In the genomic region with DNA sequence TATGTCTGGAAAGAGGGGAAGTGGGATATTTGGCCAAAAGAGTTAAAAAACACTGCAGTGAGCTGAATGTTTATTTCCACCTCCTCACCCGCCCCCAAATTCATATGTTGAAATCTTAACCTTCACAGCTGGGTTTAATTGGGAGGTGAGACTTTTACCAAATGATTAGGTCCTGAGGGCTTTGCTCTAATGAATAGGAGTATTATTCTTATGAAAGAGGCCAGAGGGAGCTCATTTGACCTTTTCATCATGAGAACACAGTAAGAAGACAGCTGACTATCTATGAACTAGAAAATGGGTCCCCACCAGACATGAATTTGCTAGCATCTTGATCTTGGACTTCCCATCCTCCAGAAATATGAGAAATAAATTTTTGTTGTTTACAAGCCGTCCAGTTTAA, we compare ENCODE assay signal across 33 cellular contexts.
"Had no signal": no experiment of that assay in that cellular context is flagged by ENCODE, and none has a peak within 500 bp of the region (broad histone marks: within the 10 kb centered on the region; RNA-seq: fewer than 3 reads in every experiment).

No MANE protein-coding gene starts in this region.

- ATAC-seq: activated CD8-positive, alpha-beta T cell treated with anti-CD3 and anti-CD28 coated beads for 36 hours; activated naive CD4-positive, alpha-beta T cell treated with anti-CD3 and anti-CD28 coated beads, Interleukin-2, amount 50 U/mL, for 72 hours; activated T-cell treated with anti-CD3 and anti-CD28 coated beads, Interleukin-2, amount 50 U/mL, for 4 hours; activated T-cell treated with anti-CD3 and anti-CD28 coated beads, Interleukin-2, amount 50 U/mL, for 72 hours; activated T-helper 17 cell treated with anti-CD3 and anti-CD28 coated beads, Interleukin-2, amount 50 U/mL, for 72 hours; body of pancreas had no signal

- H3K4me3 ChIP-seq: adrenal gland, body of pancreas, breast epithelium had no signal

- DNase-seq: activated B cell treated with CpG ODN at 0.5 μM for 24 hours; activated CD4-positive, alpha-beta memory T cell treated with anti-CD3 and anti-CD28 coated beads for 36 hours; activated CD4-positive, alpha-beta T cell treated with anti-CD3 and anti-CD28 coated beads for 4 hours; activated CD4-positive, alpha-beta T cell treated with anti-CD3 and anti-CD28 coated beads, Interleukin-2, amount 10 ng/mL, durations not matched to agents 24 days and 14 days; activated CD4-positive, alpha-beta T cell treated with anti-CD3 and anti-CD28 coated beads, Interleukin-2, amount 50 U/mL, for 1 hour; activated CD4-positive, alpha-beta T cell treated with anti-CD3 and anti-CD28 coated beads, Interleukin-2, amount 50 U/mL, for 4 hours; activated CD4-positive, CD25-positive, alpha-beta regulatory T cell treated with anti-CD3 and anti-CD28 coated beads, Interleukin-2, amount 50 U/mL, for 72 hours; activated CD8-positive, alpha-beta memory T cell treated with anti-CD3 and anti-CD28 coated beads, Interleukin-2, amount 50 U/mL, for 4 hours; activated CD8-positive, alpha-beta T cell treated with anti-CD3 and anti-CD28 coated beads for 36 hours; activated effector memory CD4-positive, alpha-beta T cell treated with anti-CD3 and anti-CD28 coated beads, Interleukin-2, amount 50 U/mL, for 16 hours; activated gamma-delta T cell treated with Interleukin-2 at 50 U/mL for 16 hours; activated naive CD4-positive, alpha-beta T cell; activated naive CD4-positive, alpha-beta T cell treated with anti-CD3 and anti-CD28 coated beads for 36 hours; activated naive CD4-positive, alpha-beta T cell treated with anti-CD3 and anti-CD28 coated beads, Interleukin-2, amount 50 U/mL, for 16 hours; activated naive CD8-positive, alpha-beta T cell treated with anti-CD3 and anti-CD28 coated beads for 36 hours; activated T-cell treated with anti-CD3 and anti-CD28 coated beads for 4 hours; activated T-cell treated with anti-CD3 and anti-CD28 coated beads, Interleukin-2, amount 50 U/mL, for 1 hour; activated T-cell treated with anti-CD3 and anti-CD28 coated beads, Interleukin-2, amount 50 U/mL, for 4 hours; activated T-cell treated with anti-CD3 and anti-CD28 coated beads, Interleukin-2, amount 50 U/mL, for 72 hours; adrenal gland; amniotic stem cell; aorta; body of pancreas; brain microvascular endothelial cell; caudate nucleus; cerebellar nuclear complex; T-helper 1 cell; T-helper 2 cell; T-helper 9 cell had no signal

- H3K27me3 ChIP-seq: adrenal gland, body of pancreas, brain microvascular endothelial cell, breast epithelium had no signal

- H3K36me3 ChIP-seq: adrenal gland, brain microvascular endothelial cell, breast epithelium had no signal

- H3K4me1 ChIP-seq: adrenal gland, body of pancreas, breast epithelium had no signal

- H3K27ac ChIP-seq: adrenal gland, body of pancreas, brain microvascular endothelial cell, breast epithelium, VCaP had no signal

- H3K9me3 ChIP-seq: adrenal gland, body of pancreas, breast epithelium had no signal
